20 cellular contexts compared by ENCODE assay signal in the genomic region with DNA sequence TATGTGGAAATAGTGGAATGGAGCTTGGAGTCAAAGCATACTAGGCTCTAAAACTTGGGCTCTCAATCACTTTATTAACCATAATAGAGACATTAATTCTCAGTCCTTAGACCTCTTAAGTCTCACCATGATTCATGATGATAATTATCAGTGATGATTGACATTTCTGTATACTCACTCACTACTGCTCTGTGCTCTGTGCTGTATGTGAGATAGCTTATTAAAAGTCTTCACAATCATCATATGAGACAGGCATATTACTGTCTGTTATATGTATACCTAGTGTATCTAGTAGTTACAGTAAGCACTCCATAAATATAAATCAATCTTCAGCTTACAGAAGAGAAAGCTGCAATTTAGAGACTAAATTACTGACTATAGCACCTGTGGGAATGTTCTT.
"Had no signal": no experiment of that assay in that cellular context is flagged by ENCODE, and none has a peak within 500 bp of the region (broad histone marks: within the 10 kb centered on the region; RNA-seq: fewer than 3 reads in every experiment).

No MANE protein-coding gene starts in this region.

- H3K4me3 ChIP-seq: gastroesophageal sphincter, left lung, neural progenitor cell, prostate gland, smooth muscle cell had no signal

- H3K27me3 ChIP-seq: gastroesophageal sphincter, left lung, neural progenitor cell, right atrium auricular region, suprapubic skin had no signal

- ATAC-seq: gastroesophageal sphincter; natural killer cell treated with Interleukin-12 subunit alpha and Interleukin-12 subunit beta and Interleukin-15 and Interleukin-18, amount 100 ng/mL, for 72 hours; stimulated activated naive CD8-positive, alpha-beta T cell treated with anti-CD3 and anti-CD28 coated beads, Interleukin-15, amount 100 ng/mL, for 72 hours had no signal

- DNase-seq: effector memory CD4-positive, alpha-beta T cell; foreskin fibroblast; kidney; left lung; lower lobe of right lung; stimulated activated CD4-positive, alpha-beta T cell treated with anti-CD3 and anti-CD28 coated beads, Interleukin-12 subunit alpha, Interleukin-12 subunit beta, amount 100 ng/mL, for 4 hours; stimulated activated CD4-positive, alpha-beta T cell treated with anti-CD3 and anti-CD28 coated beads, Interleukin-1b, Interleukin-23, amount 100 ng/mL, for 48 hours; stimulated activated CD4-positive, alpha-beta T cell treated with anti-CD3 and anti-CD28 coated beads, Interleukin-4, amount 100 ng/mL, for 1 hour; stimulated activated CD8-positive, alpha-beta memory T cell treated with anti-CD3 and anti-CD28 coated beads, Interleukin-4, amount 100 ng/mL, for 48 hours; stimulated activated naive CD4-positive, alpha-beta T cell; stimulated activated naive CD8-positive, alpha-beta T cell treated with anti-CD3 and anti-CD28 coated beads, Interleukin-15, amount 100 ng/mL, for 72 hours; trophoblast cell had no signal

- H3K9me3 ChIP-seq: gastroesophageal sphincter, left lung, lower lobe of right lung, prostate gland, right atrium auricular region, suprapubic skin had no signal

- H2AFZ ChIP-seq: parathyroid adenoma had no signal

- H3K9ac ChIP-seq: neural progenitor cell, parathyroid adenoma had no signal

- H3K4me1 Mint-ChIP-seq: stimulated activated naive CD8-positive, alpha-beta T cell treated with anti-CD3 and anti-CD28 coated beads, Interleukin-15, amount 100 ng/mL, for 72 hours had no signal

- H3K9me3 Mint-ChIP-seq: neural progenitor cell had no signal

- H3K36me3 Mint-ChIP-seq: natural killer cell treated with Interleukin-12 subunit alpha and Interleukin-12 subunit beta and Interleukin-15 and Interleukin-18, amount 100 ng/mL, for 72 hours; neural progenitor cell had no signal

- H3K36me3 ChIP-seq: gastroesophageal sphincter, left lung, lower lobe of right lung, neural progenitor cell, prostate gland, right atrium auricular region, suprapubic skin had no signal

- H3K4me1 ChIP-seq: left lung, lower lobe of right lung, neural progenitor cell, parathyroid adenoma, prostate gland, right atrium auricular region had no signal

- H3K27ac Mint-ChIP-seq: natural killer cell treated with Interleukin-12 subunit alpha and Interleukin-12 subunit beta and Interleukin-15 and Interleukin-18, amount 100 ng/mL, for 72 hours; neural progenitor cell; stimulated activated naive CD8-positive, alpha-beta T cell treated with anti-CD3 and anti-CD28 coated beads, Interleukin-15, amount 100 ng/mL, for 72 hours had no signal

- H3K4me2 ChIP-seq: neural progenitor cell, smooth muscle cell had no signal

- H3K27ac ChIP-seq: lower lobe of right lung, neural progenitor cell, prostate gland, suprapubic skin had no signal

- H3K79me2 ChIP-seq: parathyroid adenoma had no signal

- H3K4me3 Mint-ChIP-seq: natural killer cell treated with Interleukin-12 subunit alpha and Interleukin-12 subunit beta and Interleukin-15 and Interleukin-18, amount 100 ng/mL, for 72 hours; neural progenitor cell; stimulated activated naive CD8-positive, alpha-beta T cell treated with anti-CD3 and anti-CD28 coated beads, Interleukin-15, amount 100 ng/mL, for 72 hours had no signal
